ENCODE assay signal across 1 cellular context in genomic region chr2:159285929-159286708, GRCh38.
A peak's percentile ranks its signal among the peaks of the same experiment; 100 is the strongest.
TF ChIP-seq lines count a peak whose summit lies in the region.

A gene with protein sequence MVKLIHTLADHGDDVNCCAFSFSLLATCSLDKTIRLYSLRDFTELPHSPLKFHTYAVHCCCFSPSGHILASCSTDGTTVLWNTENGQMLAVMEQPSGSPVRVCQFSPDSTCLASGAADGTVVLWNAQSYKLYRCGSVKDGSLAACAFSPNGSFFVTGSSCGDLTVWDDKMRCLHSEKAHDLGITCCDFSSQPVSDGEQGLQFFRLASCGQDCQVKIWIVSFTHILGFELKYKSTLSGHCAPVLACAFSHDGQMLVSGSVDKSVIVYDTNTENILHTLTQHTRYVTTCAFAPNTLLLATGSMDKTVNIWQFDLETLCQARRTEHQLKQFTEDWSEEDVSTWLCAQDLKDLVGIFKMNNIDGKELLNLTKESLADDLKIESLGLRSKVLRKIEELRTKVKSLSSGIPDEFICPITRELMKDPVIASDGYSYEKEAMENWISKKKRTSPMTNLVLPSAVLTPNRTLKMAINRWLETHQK (minus strand): TSS chr2:159286703. CDS start chr2:159283069, 3,634 bp downstream.

TF ChIP-seq in WTC11, 78 proteins besides CTCF, POLR2A, EP300 and RAD21 (continued from another document):
- TF ChIP-seq, protein P1, sequence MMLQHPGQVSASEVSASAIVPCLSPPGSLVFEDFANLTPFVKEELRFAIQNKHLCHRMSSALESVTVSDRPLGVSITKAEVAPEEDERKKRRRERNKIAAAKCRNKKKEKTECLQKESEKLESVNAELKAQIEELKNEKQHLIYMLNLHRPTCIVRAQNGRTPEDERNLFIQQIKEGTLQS (CRISPR knock-in tag; conservative IDR thresholded peaks at IDR 0.05) = no peak
- TF ChIP-seq FOXK1 (CRISPR knock-in tag; IDR thresholded peaks at IDR 0.05) (peak; percentile 44), RORB (CRISPR knock-in tag; IDR thresholded peaks at IDR 0.05) (no peak), SP1 (CRISPR knock-in tag; conservative IDR thresholded peaks at IDR 0.05) (peak; percentile 81), ATF6 (CRISPR knock-in tag; IDR thresholded peaks at IDR 0.05) (no peak), TEAD4 (CRISPR knock-in tag; IDR thresholded peaks at IDR 0.05) (no peak), NFYB (CRISPR knock-in tag; conservative IDR thresholded peaks at IDR 0.05; ENCODE audit: low read depth) (no peak), JUN (CRISPR knock-in tag; IDR thresholded peaks at IDR 0.05) (peak; percentile 48), HMGA2 (CRISPR knock-in tag; IDR thresholded peaks at IDR 0.05) (no peak), KAT7 (CRISPR knock-in tag; IDR thresholded peaks at IDR 0.05; ENCODE audit: borderline replicate concordance) (no peak), ZBTB21 (CRISPR knock-in tag; IDR thresholded peaks at IDR 0.05; ENCODE audit: borderline replicate concordance) (no peak), NFATC4 (CRISPR knock-in tag; IDR thresholded peaks at IDR 0.05) (0 out of 2 replicates have a peak, but pooled peaks have one; percentile 41), IRF2 (CRISPR knock-in tag; IDR thresholded peaks at IDR 0.05; ENCODE audit: borderline replicate concordance, low read depth) (0 out of 2 replicates have a peak, but pooled peaks have one; percentile 33), OVOL2 (CRISPR knock-in tag; IDR thresholded peaks at IDR 0.05; ENCODE audit: borderline replicate concordance) (no peak), NFE2L1 (CRISPR knock-in tag; IDR thresholded peaks at IDR 0.05) (peak; percentile 87; the same call in 1 of the 2 replicates), ZNF423 (CRISPR knock-in tag; IDR thresholded peaks at IDR 0.05) (no peak)
- TF ChIP-seq, protein P2, sequence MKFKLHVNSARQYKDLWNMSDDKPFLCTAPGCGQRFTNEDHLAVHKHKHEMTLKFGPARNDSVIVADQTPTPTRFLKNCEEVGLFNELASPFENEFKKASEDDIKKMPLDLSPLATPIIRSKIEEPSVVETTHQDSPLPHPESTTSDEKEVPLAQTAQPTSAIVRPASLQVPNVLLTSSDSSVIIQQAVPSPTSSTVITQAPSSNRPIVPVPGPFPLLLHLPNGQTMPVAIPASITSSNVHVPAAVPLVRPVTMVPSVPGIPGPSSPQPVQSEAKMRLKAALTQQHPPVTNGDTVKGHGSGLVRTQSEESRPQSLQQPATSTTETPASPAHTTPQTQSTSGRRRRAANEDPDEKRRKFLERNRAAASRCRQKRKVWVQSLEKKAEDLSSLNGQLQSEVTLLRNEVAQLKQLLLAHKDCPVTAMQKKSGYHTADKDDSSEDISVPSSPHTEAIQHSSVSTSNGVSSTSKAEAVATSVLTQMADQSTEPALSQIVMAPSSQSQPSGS (CRISPR knock-in tag; IDR thresholded peaks at IDR 0.05; ENCODE audit: borderline replicate concordance, low read depth) = no peak
